9 cellular contexts compared by ENCODE assay signal in genomic region chr16:89407282-89407924, GRCh38.
DNase-seq lines count a peak whose midpoint lies in the region; ATAC-seq, FAIRE-seq and TF ChIP-seq lines count a peak whose summit lies in the region.
"Had no signal": no experiment of that assay in that cellular context is flagged by ENCODE, and none has a peak within 500 bp of the region (broad histone marks: within the 10 kb centered on the region; RNA-seq: fewer than 3 reads in every experiment).

No MANE protein-coding gene starts in this region.

- no peak overlapping the region for H3T11ph ChIP-seq in H9 (ENCODE audit: low read length)

- H2BK120ac ChIP-seq in H9 (ENCODE audit: low read depth, low read length, poor library complexity, severe bottlenecking) = no peak overlapping the region

- H3K14ac ChIP-seq in H9 (ENCODE audit: insufficient read depth, low read length) = no peak overlapping the region; the same call in 1 of the 2 replicates

- H4K5ac ChIP-seq in H9 (ENCODE audit: insufficient read length, low read depth, low read length) = no peak overlapping the region

- H3K9ac ChIP-seq in H9 (ENCODE audit: extremely low read depth, insufficient read length, low read length) = no peak overlapping the region
- H3K9ac ChIP-seq in kidney (ENCODE audit: low read length in 2 of 2) = no peak overlapping the region

- H3K79me1 ChIP-seq in H9 (ENCODE audit: insufficient read depth, low read depth, low read length, poor library complexity, severe bottlenecking) = peaks cover 2% of the 10 kb centered on the region

- no peak overlapping the region for H2BK15ac ChIP-seq in H9 (ENCODE audit: low read depth, low read length)

- H3K4me3 ChIP-seq in kidney (ENCODE audit: low read length in 2 of 2) = no peak overlapping the region

- H3K27ac Mint-ChIP-seq in H9 = peak overlapping the region; percentile 81 to 91 (median 89)
- H3K27ac Mint-ChIP-seq in activated CD4-positive, alpha-beta memory T cell treated with anti-CD3 and anti-CD28 coated beads, Interleukin-2, amount 10 ng/mL, durations not matched to agents 7 days and 5 days = peak overlapping the region; percentile 84

- H2BK20ac ChIP-seq in H9 (ENCODE audit: low read depth, low read length, poor library complexity, severe bottlenecking) = no peak overlapping the region

- peaks cover 84% of the 10 kb centered on the region for H3K79me2 ChIP-seq in H9 (ENCODE audit: insufficient read depth, low read length)

- FAIRE-seq in kidney (lab: Jason Lieb, UNC) = no peak

- no peak for DNase-seq in H9
- DNase-seq in activated CD4-positive, alpha-beta memory T cell treated with anti-CD3 and anti-CD28 coated beads, Interleukin-2, amount 10 ng/mL, durations not matched to agents 7 days and 5 days = peak; percentile 53
- DNase-seq in kidney = peak; percentile 58
- no peak for DNase-seq in stimulated activated CD8-positive, alpha-beta memory T cell treated with anti-CD3 and anti-CD28 coated beads, Interleukin-4, amount 100 ng/mL, for 48 hours
- DNase-seq in left colon = no peak
- DNase-seq: NCI-H526 treated with DMSO at 0.1 percent for 48 hours had no signal

- no peak overlapping the region for H2AFZ ChIP-seq in H9 (ENCODE audit: low read length)

- no peaks in the 10 kb centered on the region for H3K36me3 ChIP-seq in kidney (ENCODE audit: control insufficient read depth in 1 of 2, insufficient read depth in 2 of 2, low read length in 2 of 2)

- H3K9me3 ChIP-seq in H9 (ENCODE audit: control insufficient read depth, low read depth, low read length) (no peaks in the 10 kb centered on the region), kidney (ENCODE audit: control insufficient read depth in 1 of 2, low read length in 2 of 2) (no peaks in the 10 kb centered on the region)

- H2BK5ac ChIP-seq in H9 (ENCODE audit: insufficient read length, low read length) = no peak overlapping the region

- WGBS in H9 (ENCODE audit: extremely low coverage, insufficient read length, low lambda C conversion rate) = 100% methylated on average over 1 of the region's 17 CpGs

- H3K27me3 Mint-ChIP-seq in H9 (ENCODE audit: low read depth) = no peaks in the 10 kb centered on the region
- H3K27me3 Mint-ChIP-seq in activated CD4-positive, alpha-beta memory T cell treated with anti-CD3 and anti-CD28 coated beads, Interleukin-2, amount 10 ng/mL, durations not matched to agents 7 days and 5 days = no peaks in the 10 kb centered on the region

- no peak overlapping the region for H3K4me2 ChIP-seq in H9 (ENCODE audit: insufficient read depth, insufficient read length, low read length)

- peaks cover 10% of the 10 kb centered on the region for H4K20me1 ChIP-seq in H9 (ENCODE audit: control insufficient read depth, insufficient read depth, insufficient read length)

- H3K4me1 Mint-ChIP-seq in H9 = peaks cover 78 to 86% of the 10 kb centered on the region in 2 experiments
- peaks cover 83% of the 10 kb centered on the region for H3K4me1 Mint-ChIP-seq in activated CD4-positive, alpha-beta memory T cell treated with anti-CD3 and anti-CD28 coated beads, Interleukin-2, amount 10 ng/mL, durations not matched to agents 7 days and 5 days

- no peak for TF ChIP-seq CTCF in C4-2B (conservative IDR thresholded peaks at IDR 0.05)
- no peak for TF ChIP-seq CTCF in H9 (conservative IDR thresholded peaks at IDR 0.05)
- TF ChIP-seq CTCF in kidney (IDR thresholded peaks at IDR 0.05; ENCODE audit: borderline replicate concordance, extremely low read depth, insufficient read depth) = no peak

- H3K27ac ChIP-seq in C4-2B (peak overlapping the region; percentile 29; the same call in 1 of the 2 replicates), H9 (ENCODE audit: insufficient read length, low read depth, low read length) (no peak overlapping the region), kidney (ENCODE audit: low read depth in 2 of 2, low read length in 2 of 2) (no peak overlapping the region)

- H3K27me3 ChIP-seq in H9 (ENCODE audit: insufficient read depth, low read length) = no peaks in the 10 kb centered on the region

- H3K23ac ChIP-seq in H9 (ENCODE audit: insufficient read length, low read depth, low read length) = no peak overlapping the region

- H3K9me3 Mint-ChIP-seq in H9 = no peaks in the 10 kb centered on the region
- no peaks in the 10 kb centered on the region for H3K9me3 Mint-ChIP-seq in activated CD4-positive, alpha-beta memory T cell treated with anti-CD3 and anti-CD28 coated beads, Interleukin-2, amount 10 ng/mL, durations not matched to agents 7 days and 5 days

- H2AK5ac ChIP-seq in H9 (ENCODE audit: insufficient read length, low read length) = no peak overlapping the region

- H2BK12ac ChIP-seq in H9 (ENCODE audit: insufficient read length, low read depth, low read length) = no peak overlapping the region

- H4K91ac ChIP-seq in H9 (ENCODE audit: insufficient read length, low read depth, low read length) = no peak overlapping the region

- no peak overlapping the region for H3K56ac ChIP-seq in H9 (ENCODE audit: insufficient read length, low read depth, low read length)

- no peak overlapping the region for H4K8ac ChIP-seq in H9 (replicated peaks; ENCODE audit: insufficient read length, low read depth, low read length)

- H3K4me3 Mint-ChIP-seq in H9 = peak overlapping the region in 1 of 2 experiments; percentile 41; a peak in 2 of 5 replicates
- H3K4me3 Mint-ChIP-seq in activated CD4-positive, alpha-beta memory T cell treated with anti-CD3 and anti-CD28 coated beads, Interleukin-2, amount 10 ng/mL, durations not matched to agents 7 days and 5 days = peak overlapping the region; percentile 41

- CTCF ChIA-PET in activated CD4-positive, alpha-beta memory T cell treated with anti-CD3 and anti-CD28 coated beads, Interleukin-2, amount 10 ng/mL, durations not matched to agents 7 days and 5 days (lab: Charles Lee) = interaction anchor here (0.9 to 1.1 kb wide), 2 partner anchors 11 to 81 kb away, joined by 3 to 7 read pairs; no protein-coding TSS in a partner anchor

- intact Hi-C loops in kidney (cut with DNase I) = no loop called here
- intact Hi-C loops in left colon (cut with DNase I, micrococcal nuclease) = no loop called here

- H3K36me3 Mint-ChIP-seq in H9 (ENCODE audit: insufficient read depth in 1 of 3, low read depth in 3 of 3) = no peaks in the 10 kb centered on the region; a peak in 1 of 7 replicates
- peaks cover 14% of the 10 kb centered on the region for H3K36me3 Mint-ChIP-seq in activated CD4-positive, alpha-beta memory T cell treated with anti-CD3 and anti-CD28 coated beads, Interleukin-2, amount 10 ng/mL, durations not matched to agents 7 days and 5 days (ENCODE audit: low read depth)

- no peak overlapping the region for H3K18ac ChIP-seq in H9 (ENCODE audit: insufficient read length, low read depth, low read length)

- H3K23me2 ChIP-seq in H9 (ENCODE audit: insufficient read length, low read depth, low read length, poor library complexity, severe bottlenecking) = no peaks in the 10 kb centered on the region

- no peak overlapping the region for H3K4ac ChIP-seq in H9 (ENCODE audit: low read depth, low read length)

- ATAC-seq in GM18867 (IDR thresholded peaks at IDR 0.05; ENCODE audit: unreplicated experiment) = no peak
- ATAC-seq in HG03135 (IDR thresholded peaks at IDR 0.05; ENCODE audit: unreplicated experiment) = no peak
- no peak for ATAC-seq in left colon

- POLR2A ChIA-PET in activated CD4-positive, alpha-beta memory T cell treated with anti-CD3 and anti-CD28 coated beads, Interleukin-2, amount 10 ng/mL, durations not matched to agents 7 days and 5 days (lab: Charles Lee) = interaction anchor here (1.6 kb wide), 1 partner anchor 29 kb away, joined by 5 read pairs; no protein-coding TSS in a partner anchor

- peaks cover 28% of the 10 kb centered on the region; the same call in 1 of the 2 replicates for H3K4me1 ChIP-seq in H9 (ENCODE audit: insufficient read depth, low read length)
- H3K4me1 ChIP-seq in kidney (ENCODE audit: control insufficient read depth in 1 of 2, insufficient read depth in 1 of 2, low read depth in 1 of 2, low read length in 2 of 2) = peaks cover 33 to 44% of the 10 kb centered on the region in 2 donors

Comparison
In these comparisons a context has a peak if more than half of its experiments do, and no peak if none do; other contexts are left out.
1. DNase-seq: peak in activated CD4-positive, alpha-beta memory T cell treated with anti-CD3 and anti-CD28 coated beads, Interleukin-2, amount 10 ng/mL, durations not matched to agents 7 days and 5 days (single experiment) and kidney (single experiment); none in H9 (single experiment), stimulated activated CD8-positive, alpha-beta memory T cell treated with anti-CD3 and anti-CD28 coated beads, Interleukin-4, amount 100 ng/mL, for 48 hours (single experiment) and left colon (0 of 2).